Comparison of ENCODE assay signal across 26 cellular contexts in the genomic region with DNA sequence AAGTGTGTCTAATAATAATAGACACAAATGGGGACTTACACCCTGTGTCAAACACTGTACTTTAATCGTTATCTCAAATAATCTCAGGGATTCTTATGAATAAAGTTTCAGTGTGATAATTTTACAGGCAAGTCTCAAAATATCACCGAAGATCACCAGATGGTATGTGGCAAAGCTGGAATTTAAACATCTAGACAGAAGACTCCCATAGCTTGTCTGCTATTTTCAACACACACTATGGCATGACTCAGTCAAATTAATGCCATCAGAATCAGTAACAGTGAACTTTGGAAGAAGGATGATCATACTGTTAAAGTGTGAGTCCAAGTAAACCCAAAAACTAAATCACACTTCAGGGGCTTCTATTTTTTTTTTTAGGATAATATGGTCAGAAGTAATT.
A peak's percentile ranks its signal among the peaks of the same experiment; 100 is the strongest.
DNase-seq lines count a peak whose midpoint lies in the region; ATAC-seq, FAIRE-seq and TF ChIP-seq lines count a peak whose summit lies in the region.
"Had no signal": no experiment of that assay in that cellular context is flagged by ENCODE, and none has a peak within 500 bp of the region (broad histone marks: within the 10 kb centered on the region; RNA-seq: fewer than 3 reads in every experiment).

No MANE protein-coding gene starts in this region.

- H3K36me3 Mint-ChIP-seq in endothelial cell (ENCODE audit: low read depth, unreplicated experiment), result no peaks in the 10 kb centered on the region
- H3K36me3 Mint-ChIP-seq: CD4-positive, CD25-positive, alpha-beta regulatory T cell had no signal

- TF ChIP-seq CTCF in bronchial epithelial cell (IDR thresholded peaks at IDR 0.05; ENCODE audit: insufficient read depth, low read length, severe bottlenecking) (no peak), endothelial cell (IDR thresholded peaks at IDR 0.05; ENCODE audit: unreplicated experiment) (no peak)

- no peaks in the 10 kb centered on the region for H3K4me1 Mint-ChIP-seq in endothelial cell (ENCODE audit: unreplicated experiment)
- H3K4me1 Mint-ChIP-seq: CD4-positive, CD25-positive, alpha-beta regulatory T cell had no signal

- no peak overlapping the region for H3K27ac Mint-ChIP-seq in endothelial cell (ENCODE audit: unreplicated experiment)
- H3K27ac Mint-ChIP-seq: CD4-positive, CD25-positive, alpha-beta regulatory T cell had no signal

- H3K27me3 ChIP-seq in bronchial epithelial cell (ENCODE audit: control insufficient read depth, insufficient read depth, low read length), result no peaks in the 10 kb centered on the region
- H3K27me3 ChIP-seq: BLaER1, SJCRH30 had no signal

- no peak for FAIRE-seq in bronchial epithelial cell (lab: Jason Lieb, UNC)
- FAIRE-seq: D721Med, GM12891, HTR-8/SVneo, K562 had no signal

- DNase-seq in DMS 273 treated with DMSO at 0.1 percent for 48 hours (lab: John Stamatoyannopoulos, UW), result peak; percentile 7
- no peak for DNase-seq in DMS 273 (lab: John Stamatoyannopoulos, UW; ENCODE audit: unreplicated experiment)
- peak; percentile 2 for DNase-seq in bronchial epithelial cell (ENCODE audit: low read depth)
- peak; percentile 18 for DNase-seq in middle frontal gyrus (ENCODE audit: extremely low spot score, low spot score)
- DNase-seq in endothelial cell (ENCODE audit: low spot score), result no peak
- DNase-seq: CD4-positive, CD25-positive, alpha-beta regulatory T cell; EL; GDM1; H7; Kasumi-1; NCI-H1092 treated with DMSO at 0.1 percent for 48 hours; NCI-H1436; NCI-H187; NCI-H2081 treated with DMSO at 0.1 percent for 48 hours; NCI-H2171; NCI-H345; NCI-H524; NCI-H774; SJCRH30 had no signal

- no peaks in the 10 kb centered on the region for H3K36me3 ChIP-seq in bronchial epithelial cell (ENCODE audit: control insufficient read depth, insufficient read depth, low read length)
- H3K36me3 ChIP-seq: BLaER1, SJCRH30 had no signal

- H3K4me3 Mint-ChIP-seq in endothelial cell (ENCODE audit: unreplicated experiment), result no peak overlapping the region
- H3K4me3 Mint-ChIP-seq: CD4-positive, CD25-positive, alpha-beta regulatory T cell had no signal

- no peaks in the 10 kb centered on the region for H3K27me3 Mint-ChIP-seq in endothelial cell (ENCODE audit: unreplicated experiment)
- H3K27me3 Mint-ChIP-seq: CD4-positive, CD25-positive, alpha-beta regulatory T cell had no signal

- H3K9me3 Mint-ChIP-seq in endothelial cell (ENCODE audit: unreplicated experiment), result no peaks in the 10 kb centered on the region

- no peak for ATAC-seq in GM18502 (IDR thresholded peaks at IDR 0.05; ENCODE audit: poor library complexity, unreplicated experiment)
- no peak for ATAC-seq in HG03097 (IDR thresholded peaks at IDR 0.05; ENCODE audit: low FRiP score, unreplicated experiment)
- ATAC-seq: K562 had no signal

- H3K4me3 ChIP-seq in bronchial epithelial cell (ENCODE audit: low read depth, low read length), result no peak overlapping the region
- H3K4me3 ChIP-seq: BLaER1, K562, SJCRH30 had no signal

Comparison
In these comparisons a context has a peak if more than half of its experiments do, and no peak if none do; other contexts are left out.
1. DNase-seq: peak in DMS 273 treated with DMSO at 0.1 percent for 48 hours (single experiment), bronchial epithelial cell (single experiment) and middle frontal gyrus (single experiment); none in DMS 273 (single experiment) and endothelial cell (single experiment).